Comparison of ENCODE assay signal across 7 cellular contexts in the genomic region with DNA sequence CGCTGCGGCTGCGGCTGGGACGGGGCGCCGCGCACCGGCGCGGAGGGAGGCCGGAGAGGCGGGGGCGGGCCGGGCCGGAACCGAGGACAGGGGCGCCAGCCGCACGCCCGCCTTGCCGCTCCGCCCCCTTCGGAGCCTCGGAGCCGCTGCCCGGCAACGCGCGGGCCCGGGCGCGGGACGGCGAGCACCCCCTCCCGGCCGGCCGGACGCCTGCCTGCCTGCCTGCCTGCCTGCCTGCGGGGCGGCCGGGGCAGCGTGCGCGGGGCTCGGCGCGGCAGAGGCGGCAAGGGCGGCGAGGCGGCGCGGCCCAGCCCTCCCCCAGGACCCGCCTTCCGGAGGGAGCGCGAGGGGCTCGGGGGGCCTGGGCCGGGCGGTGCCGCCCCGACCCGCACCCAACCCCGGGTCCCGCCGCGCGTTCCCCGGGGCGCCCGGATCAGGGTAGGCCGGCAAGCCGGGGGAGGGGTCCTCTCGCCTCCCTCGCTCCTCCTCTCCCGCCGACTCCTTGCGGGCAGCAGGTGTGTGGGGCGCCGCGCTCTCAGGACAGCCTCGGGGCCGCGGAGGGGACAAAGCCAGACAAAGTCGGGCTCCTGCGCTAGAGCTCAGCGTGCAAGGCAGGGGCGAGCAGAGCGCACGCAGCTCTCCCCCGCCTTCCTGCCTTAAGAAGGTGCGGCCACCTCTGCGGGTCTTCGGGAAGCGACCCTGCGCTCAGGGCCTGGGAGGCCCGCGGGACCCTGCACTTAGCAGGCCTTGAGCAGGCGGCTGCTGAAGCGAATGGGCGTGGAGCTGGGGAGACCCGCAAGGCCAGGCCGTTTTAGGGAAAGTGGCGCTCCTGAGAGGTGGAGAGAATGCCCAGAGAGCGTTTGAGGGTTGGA. TPM values are rescaled to one million over a fixed set of nuclear protein-coding genes. Genes with fewer than 3 reads are reported as not detected.
DNase-seq lines count a peak whose midpoint lies in the region; TF ChIP-seq lines count a peak whose summit lies in the region.

A gene (minus strand): TSS at position 58 of the 872 bp plus-strand sequence. CDS start 120 bp downstream, outside the sequence.

- H3K36me3 ChIP-seq in kidney epithelial cell (ENCODE audit: control insufficient read depth, insufficient read depth, low read length): no peaks in the 10 kb centered on the region

- H3K27me3 ChIP-seq in kidney epithelial cell (ENCODE audit: control insufficient read depth, insufficient read depth, low read length): no peaks in the 10 kb centered on the region

- DNase-seq in HFF-Myc (ENCODE audit: extremely low read depth, low read depth): no peak
- peak; percentile 54 for DNase-seq in NAMALWA (ENCODE audit: low spot score)
- peak; percentile 64 for DNase-seq in UCSD-AML1 (lab: John Stamatoyannopoulos, UW; ENCODE audit: unreplicated experiment)
- peak; percentile 20 for DNase-seq in cerebellar cortex (ENCODE audit: low spot score)
- DNase-seq in kidney epithelial cell (ENCODE audit: low read depth): no peak
- DNase-seq in stimulated activated CD4-positive, alpha-beta T cell treated with anti-CD3 and anti-CD28 coated beads, Interleukin-1b, Interleukin-23, amount 100 ng/mL, for 48 hours: peak; percentile 50

- TF ChIP-seq CTCF in GM12875 (IDR thresholded peaks at IDR 0.05; ENCODE audit: borderline replicate concordance, insufficient read depth, low read depth, low read length) (peak; percentile 39; the same call in 1 of the 2 replicates), HFF-Myc (IDR thresholded peaks at IDR 0.05; ENCODE audit: low read depth, low read length, missing control alignments) (no peak), kidney epithelial cell (IDR thresholded peaks at IDR 0.05; ENCODE audit: insufficient read depth, low read length, poor library complexity, severe bottlenecking) (no peak)

- H3K4me3 ChIP-seq in GM12875 (ENCODE audit: low read depth, low read length): peak within 1 kb of the TSS; percentile 62
- peak within 1 kb of the TSS; percentile 64 for H3K4me3 ChIP-seq in HFF-Myc (replicated peaks; ENCODE audit: low read depth, low read length)
- H3K4me3 ChIP-seq in kidney epithelial cell (ENCODE audit: low read depth, low read length): peak within 1 kb of the TSS; percentile 67

RNA-seq across cellular contexts. Expression of the gene that starts here (rescaled TPM):
- 5.8 and 7.6 TPM in 2 replicates for total RNA-seq in kidney epithelial cell

Comparison
In these comparisons a context has a peak if more than half of its experiments do, and no peak if none do; other contexts are left out.
1. DNase-seq: peak in NAMALWA (single experiment), UCSD-AML1 (single experiment), cerebellar cortex (single experiment) and stimulated activated CD4-positive, alpha-beta T cell treated with anti-CD3 and anti-CD28 coated beads, Interleukin-1b, Interleukin-23, amount 100 ng/mL, for 48 hours (single experiment); none in HFF-Myc (single experiment) and kidney epithelial cell (single experiment).
2. Peak in every context shown above with its lines, with median percentiles within 50 percentile points of each other: H3K4me3 ChIP-seq.